Comparison of ENCODE assay signal across 13 cellular contexts in the genomic region with DNA sequence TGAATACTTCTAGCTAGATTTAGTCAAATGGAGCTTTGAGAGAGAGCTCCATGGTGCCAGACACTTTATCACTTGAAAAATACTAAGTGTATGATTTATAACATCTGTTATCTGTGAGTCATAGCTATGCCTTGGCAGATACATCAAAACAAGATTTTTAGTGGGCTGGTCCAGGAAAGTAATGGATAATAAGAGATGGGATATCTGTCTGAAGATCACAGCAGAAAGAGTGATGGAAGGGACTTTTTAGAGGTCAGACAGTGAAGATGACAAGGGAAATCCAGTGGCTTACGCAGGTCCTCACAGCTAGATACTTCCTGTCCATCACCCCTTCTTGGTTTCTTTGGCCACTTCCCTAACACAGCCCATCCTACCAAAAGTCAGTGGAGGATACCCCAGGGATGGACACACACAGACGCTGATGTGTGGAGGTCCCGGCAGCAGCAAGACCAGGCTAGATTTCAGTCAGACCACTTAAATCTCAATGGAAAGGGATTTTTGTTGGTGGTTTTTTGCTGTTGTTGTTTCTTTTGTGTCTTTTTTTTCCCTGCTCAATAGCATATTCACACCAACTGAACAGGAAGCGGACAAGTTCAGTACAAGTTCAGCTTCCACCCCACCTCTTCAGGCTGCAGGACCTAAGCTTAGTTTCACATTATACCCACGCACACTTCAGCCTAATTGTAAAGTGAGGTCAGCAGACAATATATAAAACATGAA.
DNase-seq lines count a peak whose midpoint lies in the region; ATAC-seq, FAIRE-seq and TF ChIP-seq lines count a peak whose summit lies in the region.
"Had no signal": no experiment of that assay in that cellular context is flagged by ENCODE, and none has a peak within 500 bp of the region (broad histone marks: within the 10 kb centered on the region; RNA-seq: fewer than 3 reads in every experiment).

No MANE protein-coding gene starts in this region.

- H3K4me1 ChIP-seq in A673 (ENCODE audit: insufficient read depth, low read length, poor library complexity, severe bottlenecking) (peaks cover 17% of the 10 kb centered on the region), kidney (ENCODE audit: control insufficient read depth in 1 of 2, insufficient read depth in 1 of 2, low read depth in 1 of 2, low read length in 2 of 2) (peaks cover 0 to 7% of the 10 kb centered on the region in 2 donors)

- no TSS peak for BruUV-seq in A673 (replicated peaks; lab: Mats Ljungman, UMichigan)

- H3K27me3 ChIP-seq in A673 (replicated peaks; ENCODE audit: insufficient read depth, low read depth, low read length, poor library complexity) = no peaks in the 10 kb centered on the region

- FAIRE-seq in kidney (lab: Jason Lieb, UNC) = no peak
- FAIRE-seq: urothelium cell line had no signal

- no peak overlapping the region for H3K27ac ChIP-seq in A673 (ENCODE audit: low read depth, low read length, poor library complexity, severe bottlenecking)
- H3K27ac ChIP-seq in kidney (ENCODE audit: low read depth in 2 of 2, low read length in 2 of 2) = peak overlapping the region; percentile 38 to 41
- H3K27ac ChIP-seq: PC-9 had no signal

- H3K4me3 ChIP-seq in A673 (ENCODE audit: low read depth, low read length, poor library complexity, severe bottlenecking) (no peak overlapping the region), kidney (ENCODE audit: low read length in 2 of 2) (peak overlapping the region in 1 of 2 donors; percentile 11)
- H3K4me3 ChIP-seq: PC-9 had no signal

- no peaks in the 10 kb centered on the region for H3K9me3 ChIP-seq in A673 (ENCODE audit: low read depth, low read length, poor library complexity, severe bottlenecking)
- no peaks in the 10 kb centered on the region for H3K9me3 ChIP-seq in kidney (ENCODE audit: control insufficient read depth in 1 of 2, low read length in 2 of 2)

- ATAC-seq in natural killer cell treated with Interleukin-12 subunit alpha and Interleukin-12 subunit beta and Interleukin-15 and Interleukin-18, amount 100 ng/mL, for 72 hours = no peak
- ATAC-seq in HG03354 (IDR thresholded peaks at IDR 0.05; ENCODE audit: poor library complexity, severe bottlenecking, unreplicated experiment) = no peak

- DNase-seq in A673 (ENCODE audit: low spot score) (peak; percentile 33), HFFc6 (peak; percentile 52), brain pericyte (ENCODE audit: low read depth, low spot score) (peak; percentile 34), kidney (no peak), GM19238 (ENCODE audit: insufficient read length, low spot score) (no peak)
- no peak for DNase-seq in activated CD4-positive, alpha-beta memory T cell treated with anti-CD3 and anti-CD28 coated beads for 36 hours
- DNase-seq in natural killer cell treated with Interleukin-12 subunit alpha and Interleukin-12 subunit beta and Interleukin-15 and Interleukin-18, amount 100 ng/mL, for 72 hours (ENCODE audit: low spot score) = no peak
- DNase-seq: GOT3; NCI-H2081 treated with DMSO at 0.1 percent for 48 hours; stimulated activated CD4-positive, alpha-beta T cell treated with anti-CD3 and anti-CD28 coated beads, Interleukin-15, amount 100 ng/mL, for 24 hours had no signal

- no peaks in the 10 kb centered on the region for H3K36me3 Mint-ChIP-seq in HFFc6 (ENCODE audit: low read depth)
- no peaks in the 10 kb centered on the region for H3K36me3 Mint-ChIP-seq in activated CD4-positive, alpha-beta memory T cell treated with anti-CD3 and anti-CD28 coated beads for 36 hours
- no peaks in the 10 kb centered on the region for H3K36me3 Mint-ChIP-seq in natural killer cell treated with Interleukin-12 subunit alpha and Interleukin-12 subunit beta and Interleukin-15 and Interleukin-18, amount 100 ng/mL, for 72 hours

- POLR2A ChIA-PET in A673 (lab: Charles Lee; ENCODE audit: low non-redundant PET) = no interaction called here
- POLR2A ChIA-PET in activated CD4-positive, alpha-beta memory T cell treated with anti-CD3 and anti-CD28 coated beads for 36 hours (lab: Charles Lee) = interaction anchor here (0.8 kb wide), 1 partner anchor 14 kb away, joined by 3 read pairs; no protein-coding TSS in a partner anchor

- peaks cover 7% of the 10 kb centered on the region for H3K27me3 Mint-ChIP-seq in HFFc6 (ENCODE audit: insufficient read depth)
- peaks cover 17% of the 10 kb centered on the region for H3K27me3 Mint-ChIP-seq in activated CD4-positive, alpha-beta memory T cell treated with anti-CD3 and anti-CD28 coated beads for 36 hours
- peaks cover 10 to 14% of the 10 kb centered on the region in 2 donors for H3K27me3 Mint-ChIP-seq in natural killer cell treated with Interleukin-12 subunit alpha and Interleukin-12 subunit beta and Interleukin-15 and Interleukin-18, amount 100 ng/mL, for 72 hours

- intact Hi-C loops in A673 (cut with micrococcal nuclease; ENCODE audit: unreplicated experiment) (no loop called here), kidney (cut with DNase I) (no loop called here)
- intact Hi-C loops in activated CD4-positive, alpha-beta memory T cell treated with anti-CD3 and anti-CD28 coated beads for 36 hours (cut with micrococcal nuclease) = no loop called here

- H3K9ac ChIP-seq in kidney (ENCODE audit: low read length in 2 of 2) = no peak overlapping the region

- H3K9me3 Mint-ChIP-seq in HFFc6 = no peaks in the 10 kb centered on the region
- no peaks in the 10 kb centered on the region for H3K9me3 Mint-ChIP-seq in activated CD4-positive, alpha-beta memory T cell treated with anti-CD3 and anti-CD28 coated beads for 36 hours
- no peaks in the 10 kb centered on the region for H3K9me3 Mint-ChIP-seq in natural killer cell treated with Interleukin-12 subunit alpha and Interleukin-12 subunit beta and Interleukin-15 and Interleukin-18, amount 100 ng/mL, for 72 hours

- peaks cover 33% of the 10 kb centered on the region for H3K4me1 Mint-ChIP-seq in HFFc6 (ENCODE audit: low read depth)
- H3K4me1 Mint-ChIP-seq in activated CD4-positive, alpha-beta memory T cell treated with anti-CD3 and anti-CD28 coated beads for 36 hours (ENCODE audit: low read depth) = no peaks in the 10 kb centered on the region
- no peaks in the 10 kb centered on the region for H3K4me1 Mint-ChIP-seq in natural killer cell treated with Interleukin-12 subunit alpha and Interleukin-12 subunit beta and Interleukin-15 and Interleukin-18, amount 100 ng/mL, for 72 hours (ENCODE audit: low read depth in 2 of 2)

- no peak overlapping the region for H3K4me3 Mint-ChIP-seq in HFFc6
- H3K4me3 Mint-ChIP-seq in activated CD4-positive, alpha-beta memory T cell treated with anti-CD3 and anti-CD28 coated beads for 36 hours = no peak overlapping the region
- no peak overlapping the region for H3K4me3 Mint-ChIP-seq in natural killer cell treated with Interleukin-12 subunit alpha and Interleukin-12 subunit beta and Interleukin-15 and Interleukin-18, amount 100 ng/mL, for 72 hours

- CTCF ChIA-PET in A673 (lab: Charles Lee) = no interaction called here
- CTCF ChIA-PET in activated CD4-positive, alpha-beta memory T cell treated with anti-CD3 and anti-CD28 coated beads for 36 hours (lab: Charles Lee) = interaction anchor here (1.1 to 1.2 kb wide), 2 partner anchors 99 to 584 kb away, joined by 3 read pairs; no protein-coding TSS in a partner anchor

- H3K27ac Mint-ChIP-seq in HFFc6 = no peak overlapping the region
- H3K27ac Mint-ChIP-seq in activated CD4-positive, alpha-beta memory T cell treated with anti-CD3 and anti-CD28 coated beads for 36 hours = no peak overlapping the region
- no peak overlapping the region for H3K27ac Mint-ChIP-seq in natural killer cell treated with Interleukin-12 subunit alpha and Interleukin-12 subunit beta and Interleukin-15 and Interleukin-18, amount 100 ng/mL, for 72 hours

- H3K36me3 ChIP-seq in A673 (ENCODE audit: insufficient read depth, low read length, poor library complexity, severe bottlenecking) = no peaks in the 10 kb centered on the region
- no peaks in the 10 kb centered on the region for H3K36me3 ChIP-seq in kidney (ENCODE audit: control insufficient read depth in 1 of 2, insufficient read depth in 2 of 2, low read length in 2 of 2)

- TF ChIP-seq CTCF in A673 (conservative IDR thresholded peaks at IDR 0.05; ENCODE audit: low read depth, low read length) (no peak), HFFc6 (IDR thresholded peaks at IDR 0.05) (no peak), kidney (IDR thresholded peaks at IDR 0.05; ENCODE audit: borderline replicate concordance, extremely low read depth, insufficient read depth) (no peak)

Comparison
In these comparisons a context has a peak if more than half of its experiments do, and no peak if none do; other contexts are left out.
1. DNase-seq: peak in A673 (single experiment), HFFc6 (single experiment) and brain pericyte (single experiment); none in kidney (single experiment), GM19238 (single experiment), activated CD4-positive, alpha-beta memory T cell treated with anti-CD3 and anti-CD28 coated beads for 36 hours (single experiment) and natural killer cell treated with Interleukin-12 subunit alpha and Interleukin-12 subunit beta and Interleukin-15 and Interleukin-18, amount 100 ng/mL, for 72 hours (single experiment).